Comparison of ENCODE assay signal across 17 cellular contexts in genomic region chr16:82738699-82739098, GRCh38.
A peak's percentile ranks its signal among the peaks of the same experiment; 100 is the strongest.
DNase-seq lines count a peak whose midpoint lies in the region; ATAC-seq, FAIRE-seq and TF ChIP-seq lines count a peak whose summit lies in the region.
"Had no signal": no experiment of that assay in that cellular context is flagged by ENCODE, and none has a peak within 500 bp of the region (broad histone marks: within the 10 kb centered on the region; RNA-seq: fewer than 3 reads in every experiment).

No MANE protein-coding gene starts in this region.

- no peaks in the 10 kb centered on the region for H3K27me3 ChIP-seq in GM06990 (replicated peaks; ENCODE audit: control insufficient read depth, insufficient read depth, low read length)
- 0 out of 2 replicates have a peak, but pooled peaks cover 6% of the 10 kb centered on the region for H3K27me3 ChIP-seq in Karpas-422 (ENCODE audit: low read length)
- no peaks in the 10 kb centered on the region for H3K27me3 ChIP-seq in GM12878 (replicated peaks in 1 of 2; ENCODE audit: control insufficient read depth in 2 of 2, insufficient read depth in 2 of 2, low read length in 1 of 2)
- H3K27me3 ChIP-seq in CD4-positive, alpha-beta T cell (ENCODE audit: control insufficient read depth, insufficient read depth, low read length), result no peaks in the 10 kb centered on the region

- no peak overlapping the region for H2AFZ ChIP-seq in Karpas-422 (ENCODE audit: low read length)
- no peak overlapping the region for H2AFZ ChIP-seq in GM12878 (ENCODE audit: control insufficient read depth, low read depth, low read length)

- no peaks in the 10 kb centered on the region for H3K36me3 Mint-ChIP-seq in nephron (ENCODE audit: low read depth)
- no peaks in the 10 kb centered on the region for H3K36me3 Mint-ChIP-seq in CD4-positive, alpha-beta T cell (ENCODE audit: low read depth)
- H3K36me3 Mint-ChIP-seq: CD4-positive, CD25-positive, alpha-beta regulatory T cell; naive B cell had no signal

- no peak for FAIRE-seq in GM12878 (lab: Jason Lieb, UNC)
- FAIRE-seq: RCC 7860 had no signal

- H3K9ac ChIP-seq in Karpas-422 (ENCODE audit: low read length) (no peak overlapping the region), GM12878 (ENCODE audit: control insufficient read depth, insufficient read depth, low read length) (no peak overlapping the region)

- in situ Hi-C loops in GM12878 (cut with MboI), result no loop called here

- H3K36me3 ChIP-seq in GM06990 (ENCODE audit: control insufficient read depth, insufficient read depth, low read length), result no peaks in the 10 kb centered on the region
- no peaks in the 10 kb centered on the region for H3K36me3 ChIP-seq in Karpas-422 (ENCODE audit: insufficient read depth, low read length)
- H3K36me3 ChIP-seq in GM12878 (ENCODE audit: control insufficient read depth in 2 of 2, insufficient read depth in 2 of 2, low read length in 1 of 2), result no peaks in the 10 kb centered on the region

- H3K9me3 ChIP-seq in Karpas-422 (ENCODE audit: low read length) (no peaks in the 10 kb centered on the region), GM12878 (replicated peaks; ENCODE audit: control insufficient read depth, insufficient read depth, low read length) (no peaks in the 10 kb centered on the region; the same call in 2 of the 3 replicates)
- H3K9me3 ChIP-seq in CD4-positive, alpha-beta T cell (ENCODE audit: control insufficient read depth, low read length), result no peaks in the 10 kb centered on the region

- TF ChIP-seq CTCF in GM06990 (IDR thresholded peaks at IDR 0.05; ENCODE audit: insufficient read depth, low read length, poor library complexity, severe bottlenecking) (peak; percentile 49), GM12878 (IDR thresholded peaks at IDR 0.05 in 2 of 3, conservative IDR thresholded peaks at IDR 0.05 in 1 of 3; ENCODE audit: control insufficient read depth in 2 of 3, extremely low read depth in 1 of 3, insufficient read depth in 1 of 3, low read depth in 3 of 3, low read length in 3 of 3) (peak; percentile 24 to 36 (median 28); a peak in 4 of 6 replicates), nephron (IDR thresholded peaks at IDR 0.05; ENCODE audit: unreplicated experiment in 3 of 3) (peak in 2 of 3 experiments; percentile 16 to 21)
- no peak for TF ChIP-seq CTCF in CD4-positive, alpha-beta T cell (IDR thresholded peaks at IDR 0.05)

- no peaks in the 10 kb centered on the region for H3K9me2 ChIP-seq in Karpas-422 (replicated peaks; ENCODE audit: insufficient read depth, low read length)

- WGBS in GM12878 (ENCODE audit: insufficient coverage, insufficient replicate concordance, low lambda C conversion rate, missing lambda C conversion rate), result 17% methylated on average over 3 of the region's 3 CpGs

- no TSS peak for BruUV-seq in GM12878 (replicated peaks; lab: Mats Ljungman, UMichigan)

- SMC1A ChIA-PET in GM12878 (lab: Charles Lee; ENCODE audit: uncharacterized antibody, unreplicated experiment), result no interaction called here

- H3K27me3 Mint-ChIP-seq in nephron (ENCODE audit: low read depth), result no peaks in the 10 kb centered on the region
- H3K27me3 Mint-ChIP-seq in CD4-positive, alpha-beta T cell, result peaks cover 13% of the 10 kb centered on the region

- no peaks in the 10 kb centered on the region for H4K20me1 ChIP-seq in Karpas-422 (ENCODE audit: insufficient read depth, low read depth, low read length)
- H4K20me1 ChIP-seq in GM12878 (ENCODE audit: control insufficient read depth, insufficient read depth), result no peaks in the 10 kb centered on the region; the same call in 1 of the 2 replicates

- intact Hi-C loops in GM12878 (cut with micrococcal nuclease; ENCODE audit: unreplicated experiment), result loop anchor here (5.0 kb wide), 1 partner anchor 86 kb away; no protein-coding TSS in a partner anchor
- intact Hi-C loops in CD4-positive, alpha-beta T cell (cut with DNase I, micrococcal nuclease), result no loop called here

- no peak overlapping the region for H3K27ac Mint-ChIP-seq in nephron
- H3K27ac Mint-ChIP-seq in CD4-positive, alpha-beta T cell, result no peak overlapping the region
- H3K27ac Mint-ChIP-seq: activated CD4-positive, alpha-beta T cell treated with anti-CD3 and anti-CD28 coated beads, Interleukin-2, amount 10 ng/mL, durations not matched to agents 7 days and 5 days; activated T-helper 17 cell treated with anti-CD3 and anti-CD28 coated beads, Interleukin-2, amount 50 U/mL, for 72 hours; CD4-positive, CD25-positive, alpha-beta regulatory T cell; naive B cell had no signal

- H3K4me3 ChIP-seq in GM06990 (replicated peaks; ENCODE audit: low read depth, low read length), result no peak overlapping the region
- no peak overlapping the region for H3K4me3 ChIP-seq in Karpas-422 (ENCODE audit: low read length)
- H3K4me3 ChIP-seq in GM12878, result no peak overlapping the region

- ATAC-seq in GM12878, result no peak
- no peak for ATAC-seq in HG02763 (IDR thresholded peaks at IDR 0.05; ENCODE audit: unreplicated experiment)
- no peak for ATAC-seq in CD4-positive, alpha-beta T cell (ENCODE audit: poor library complexity)
- ATAC-seq: activated T-helper 17 cell treated with anti-CD3 and anti-CD28 coated beads, Interleukin-2, amount 50 U/mL, for 72 hours; left colon had no signal

- CTCF ChIA-PET in GM12878 (lab: Yijun Ruan, JAX), result no interaction called here
- CTCF ChIA-PET in CD4-positive, alpha-beta T cell (lab: Charles Lee), result no interaction called here

- POLR2A ChIA-PET in GM12878 (lab: Charles Lee), result no interaction called here
- POLR2A ChIA-PET in CD4-positive, alpha-beta T cell (lab: Charles Lee), result no interaction called here

- no peak for TF ChIP-seq EP300 in GM12878 (IDR thresholded peaks at IDR 0.05; ENCODE audit: borderline replicate concordance in 1 of 2, control insufficient read depth in 1 of 2, low read depth in 2 of 2, low read length in 2 of 2)

- H3K27ac ChIP-seq in Karpas-422 (ENCODE audit: low read length) (no peak overlapping the region), GM12878 (ENCODE audit: control insufficient read depth, insufficient read depth) (no peak overlapping the region)
- no peak overlapping the region for H3K27ac ChIP-seq in CD4-positive, alpha-beta T cell (ENCODE audit: low read depth, low read length)

- no peak overlapping the region for H3K4me3 Mint-ChIP-seq in nephron
- H3K4me3 Mint-ChIP-seq in CD4-positive, alpha-beta T cell, result no peak overlapping the region
- H3K4me3 Mint-ChIP-seq: activated CD4-positive, alpha-beta T cell treated with anti-CD3 and anti-CD28 coated beads, Interleukin-2, amount 10 ng/mL, durations not matched to agents 7 days and 5 days; activated T-helper 17 cell treated with anti-CD3 and anti-CD28 coated beads, Interleukin-2, amount 50 U/mL, for 72 hours; CD4-positive, CD25-positive, alpha-beta regulatory T cell; naive B cell had no signal

- H3K4me1 ChIP-seq in Karpas-422 (ENCODE audit: low read length) (peaks cover 10% of the 10 kb centered on the region), GM12878 (ENCODE audit: control insufficient read depth, insufficient read depth, low read length) (0 out of 2 replicates have a peak, but pooled peaks cover 2% of the 10 kb centered on the region)

- RAD21 ChIA-PET in GM12878 (lab: Charles Lee; ENCODE audit: unreplicated experiment), result no interaction called here

- no peak for DNase-seq in GM06990 (ENCODE audit: extremely low read depth, insufficient read length)
- peak; percentile 63 for DNase-seq in Karpas-422
- DNase-seq in GM12878 (ENCODE audit: low read depth, low spot score), result no peak
- DNase-seq in NCI-H1105 treated with DMSO at 0.1 percent for 48 hours (lab: John Stamatoyannopoulos, UW), result no peak
- DNase-seq in NCI-H82 treated with DMSO at 0.1 percent for 48 hours (lab: John Stamatoyannopoulos, UW; ENCODE audit: unreplicated experiment), result no peak
- DNase-seq in CD4-positive, alpha-beta T cell, result no peak
- DNase-seq: activated CD4-positive, alpha-beta T cell treated with anti-CD3 and anti-CD28 coated beads, Interleukin-2, amount 10 ng/mL, durations not matched to agents 7 days and 5 days; aorta; CD4-positive, CD25-positive, alpha-beta regulatory T cell; left colon; naive B cell; NCI-H1417 treated with DMSO at 0.1 percent for 48 hours; NCI-H446 treated with DMSO at 0.1 percent for 48 hours had no signal

- peak; percentile 63; the same call in 1 of the 2 replicates for TF ChIP-seq RAD21 in GM12878 (IDR thresholded peaks at IDR 0.05; ENCODE audit: insufficient read depth, low read depth, low read length)

- H3K9me3 Mint-ChIP-seq in nephron, result no peaks in the 10 kb centered on the region
- H3K9me3 Mint-ChIP-seq in CD4-positive, alpha-beta T cell, result no peaks in the 10 kb centered on the region
- H3K9me3 Mint-ChIP-seq: activated CD4-positive, alpha-beta T cell treated with anti-CD3 and anti-CD28 coated beads, Interleukin-2, amount 10 ng/mL, durations not matched to agents 7 days and 5 days; activated T-helper 17 cell treated with anti-CD3 and anti-CD28 coated beads, Interleukin-2, amount 50 U/mL, for 72 hours had no signal

- no peak overlapping the region for H3K4me2 ChIP-seq in Karpas-422 (ENCODE audit: low read depth, low read length, poor library complexity, severe bottlenecking)
- no peak overlapping the region for H3K4me2 ChIP-seq in GM12878 (ENCODE audit: control insufficient read depth, insufficient read depth)

- peaks cover 41% of the 10 kb centered on the region for H3K4me1 Mint-ChIP-seq in nephron
- H3K4me1 Mint-ChIP-seq in CD4-positive, alpha-beta T cell (ENCODE audit: low read depth), result no peaks in the 10 kb centered on the region
- H3K4me1 Mint-ChIP-seq: activated CD4-positive, alpha-beta T cell treated with anti-CD3 and anti-CD28 coated beads, Interleukin-2, amount 10 ng/mL, durations not matched to agents 7 days and 5 days; activated T-helper 17 cell treated with anti-CD3 and anti-CD28 coated beads, Interleukin-2, amount 50 U/mL, for 72 hours; naive B cell had no signal

- TF ChIP-seq POLR2A in GM12878 (IDR thresholded peaks at IDR 0.05; ENCODE audit: low read depth, low read length), result no peak

- no peaks in the 10 kb centered on the region for H3K79me2 ChIP-seq in Karpas-422 (ENCODE audit: low read length)
- H3K79me2 ChIP-seq in GM12878 (ENCODE audit: control insufficient read depth, insufficient read depth, low read length), result no peaks in the 10 kb centered on the region

TF ChIP-seq in GM12878, 131 proteins besides CTCF, POLR2A, EP300 and RAD21:
- TF ChIP-seq TCF3 (IDR thresholded peaks at IDR 0.05; ENCODE audit: borderline replicate concordance, insufficient read depth, low read depth, low read length), result no peak
- peak; percentile 27; the same call in 1 of the 2 replicates for TF ChIP-seq SMC3 (IDR thresholded peaks at IDR 0.05; ENCODE audit: borderline replicate concordance, low read length)
- TF ChIP-seq ASH2L (IDR thresholded peaks at IDR 0.05; ENCODE audit: borderline replicate concordance, low read depth), result no peak
- no peak for TF ChIP-seq ATF3 (IDR thresholded peaks at IDR 0.05; ENCODE audit: borderline replicate concordance, extremely low read depth, low read depth, low read length)
- no peak for TF ChIP-seq POLR2AphosphoS2 (IDR thresholded peaks at IDR 0.05; ENCODE audit: low read depth, low read length)
- TF ChIP-seq GATAD2B (conservative IDR thresholded peaks at IDR 0.05; ENCODE audit: low read depth), result no peak
TF ChIP-seq in GM12878: peak in this region for 1.
